In genomic region chr17:1648582-1649115, GRCh38 we compare ENCODE assay signal across 1 cellular context.
TF ChIP-seq lines count a peak whose summit lies in the region.

No MANE protein-coding gene starts in this region.

TF ChIP-seq in GM12878, 131 proteins besides CTCF, POLR2A, EP300 and RAD21:
- TF ChIP-seq SREBF2 (IDR thresholded peaks at IDR 0.05; ENCODE audit: low read length) (no peak), HCFC1 (IDR thresholded peaks at IDR 0.05; ENCODE audit: low read length) (peak; percentile 35; the same call in 1 of the 2 replicates), RUNX3 (IDR thresholded peaks at IDR 0.05; ENCODE audit: low read length) (peak; percentile 37; the same call in 1 of the 2 replicates), ZNF592 (IDR thresholded peaks at IDR 0.05) (peak; percentile 85; the same call in 1 of the 2 replicates), SMC3 (IDR thresholded peaks at IDR 0.05; ENCODE audit: borderline replicate concordance, low read length) (peak; percentile 71), YY1 (IDR thresholded peaks at IDR 0.05; ENCODE audit: low read depth, low read length) (peak; percentile 95), LARP7 (IDR thresholded peaks at IDR 0.05) (peak; percentile 74; the same call in 1 of the 2 replicates), NRF1 (conservative IDR thresholded peaks at IDR 0.05; ENCODE audit: low read depth, low read length) (peak; percentile 4; the same call in 1 of the 2 replicates), NR2F1 (conservative IDR thresholded peaks at IDR 0.05) (peak; percentile 43), RFX5 (IDR thresholded peaks at IDR 0.05; ENCODE audit: low read depth, low read length) (0 out of 2 replicates have a peak, but pooled peaks have one; percentile 41), SP1 (IDR thresholded peaks at IDR 0.05; ENCODE audit: low read depth, low read length) (peak; percentile 36), ZNF207 (IDR thresholded peaks at IDR 0.05; ENCODE audit: borderline replicate concordance) (0 out of 2 replicates have a peak, but pooled peaks have one; percentile 73), TCF3 (IDR thresholded peaks at IDR 0.05; ENCODE audit: borderline replicate concordance, insufficient read depth, low read depth, low read length) (peak; percentile 91), SMARCA5 (IDR thresholded peaks at IDR 0.05) (peak; percentile 88; the same call in 1 of the 2 replicates), BHLHE40 (IDR thresholded peaks at IDR 0.05; ENCODE audit: borderline replicate concordance in 1 of 2, low read depth in 2 of 2, low read length in 1 of 2) (peak; percentile 66 to 68; a peak in 2 of 4 replicates), MAX (IDR thresholded peaks at IDR 0.05; ENCODE audit: low read depth, low read length) (peak; percentile 83), TBL1XR1 (IDR thresholded peaks at IDR 0.05; ENCODE audit: low read depth, low read length) (peak; percentile 18; the same call in 1 of the 2 replicates), ZNF687 (IDR thresholded peaks at IDR 0.05) (peak; percentile 41; the same call in 1 of the 2 replicates), TCF12 (IDR thresholded peaks at IDR 0.05; ENCODE audit: low read depth, low read length) (peak; percentile 88), DPF2 (IDR thresholded peaks at IDR 0.05) (no peak; the same call in none of the 2 replicates), MTA2 (IDR thresholded peaks at IDR 0.05; ENCODE audit: low read depth) (0 out of 2 replicates have a peak, but pooled peaks have one; percentile 0), GABPA (IDR thresholded peaks at IDR 0.05; ENCODE audit: low read depth) (no peak), BACH1 (IDR thresholded peaks at IDR 0.05; ENCODE audit: borderline replicate concordance) (peak; percentile 44; the same call in 1 of the 2 replicates), CREM (IDR thresholded peaks at IDR 0.05; ENCODE audit: low read depth) (0 out of 2 replicates have a peak, but pooled peaks have one; percentile 41), EGR1 (IDR thresholded peaks at IDR 0.05; ENCODE audit: borderline replicate concordance in 1 of 2, low read depth in 2 of 2, low read length in 2 of 2) (peak in 1 of 2 experiments; percentile 36; a peak in 1 of 3 replicates), IKZF2 (IDR thresholded peaks at IDR 0.05) (no peak; a peak in 1 of 4 replicates), CHD2 (IDR thresholded peaks at IDR 0.05; ENCODE audit: borderline replicate concordance, low read depth, low read length) (peak; percentile 75; the same call in 1 of the 2 replicates), MEF2A (IDR thresholded peaks at IDR 0.05; ENCODE audit: insufficient read depth, low read depth, low read length) (0 out of 2 replicates have a peak, but pooled peaks have one; percentile 48), CREB1 (IDR thresholded peaks at IDR 0.05; ENCODE audit: low read depth) (no peak), RELB (IDR thresholded peaks at IDR 0.05; ENCODE audit: low read depth) (no peak), NFXL1 (IDR thresholded peaks at IDR 0.05; ENCODE audit: borderline replicate concordance) (no peak), JUNB (IDR thresholded peaks at IDR 0.05) (no peak), IKZF1 (conservative IDR thresholded peaks at IDR 0.05) (peak; percentile 61; the same call in 1 of the 2 replicates), TAF1 (IDR thresholded peaks at IDR 0.05; ENCODE audit: borderline replicate concordance, low read depth, low read length) (peak; percentile 7; the same call in 1 of the 2 replicates), SMAD1 (IDR thresholded peaks at IDR 0.05; ENCODE audit: low read depth, partially characterized antibody) (no peak), GATAD2B (conservative IDR thresholded peaks at IDR 0.05; ENCODE audit: low read depth) (peak; percentile 77)
